In genomic region chr5:126776499-126777256, GRCh38 we compare ENCODE assay signal across 8 cellular contexts.
A peak's percentile ranks its signal among the peaks of the same experiment; 100 is the strongest.
DNase-seq lines count a peak whose midpoint lies in the region; ATAC-seq and TF ChIP-seq lines count a peak whose summit lies in the region.

Gene LMNB1 (plus strand): TSS chr5:126777136. CDS start chr5:126777509, 373 bp downstream.

- peak; percentile 56 for ATAC-seq in HG03378 (IDR thresholded peaks at IDR 0.05; ENCODE audit: unreplicated experiment)

- peak; percentile 84 for TF ChIP-seq POLR2A in GM19099 (IDR thresholded peaks at IDR 0.05; ENCODE audit: extremely low read depth, insufficient read length, low read depth)

- DNase-seq in AG20443 (ENCODE audit: low spot score) (peak; percentile 97), NCI-H446 treated with DMSO at 0.1 percent for 48 hours (lab: John Stamatoyannopoulos, UW) (peak; percentile 96), iris pigment epithelial cell (ENCODE audit: low read depth) (peak; percentile 93)
- peak; percentile 88 for DNase-seq in activated CD4-positive, CD25-positive, alpha-beta regulatory T cell treated with anti-CD3 and anti-CD28 coated beads, Interleukin-2, amount 50 U/mL, for 16 hours (ENCODE audit: low read depth, low spot score)
- DNase-seq in central memory CD4-positive, alpha-beta T cell: peak; percentile 92
- DNase-seq in stimulated activated CD4-positive, alpha-beta T cell treated with anti-CD3 and anti-CD28 coated beads, Interleukin-12 subunit alpha, Interleukin-12 subunit beta, amount 100 ng/mL, for 24 hours (ENCODE audit: low read depth in 2 of 2): peak; percentile 85 to 94

Comparison
In these comparisons a context has a peak if more than half of its experiments do, and no peak if none do; other contexts are left out.
1. Peak in every context shown above with its lines: DNase-seq and ATAC-seq.